ENCODE assay signal across 28 cellular contexts in genomic region chr1:82503805-82504204, GRCh38.
DNase-seq lines count a peak whose midpoint lies in the region; ATAC-seq and TF ChIP-seq lines count a peak whose summit lies in the region.
"Had no signal": no experiment of that assay in that cellular context is flagged by ENCODE, and none has a peak within 500 bp of the region (broad histone marks: within the 10 kb centered on the region; RNA-seq: fewer than 3 reads in every experiment).

No MANE protein-coding gene starts in this region.

- no peaks in the 10 kb centered on the region for H3K27me3 Mint-ChIP-seq in chondrocyte (ENCODE audit: low read depth)

- CTCF ChIA-PET in A673 (lab: Charles Lee) (no interaction called here), SK-N-SH (lab: Yijun Ruan, JAX) (interaction anchor here (0.7 kb wide), 1 partner anchor 422 kb away, joined by 3 read pairs; no protein-coding TSS in a partner anchor)

- no peak for TF ChIP-seq EP300 in SK-N-SH (IDR thresholded peaks at IDR 0.05; ENCODE audit: borderline replicate concordance in 1 of 2, low read depth in 1 of 2, low read length in 1 of 2)

- H3K4me2 ChIP-seq in SK-N-SH, result no peak overlapping the region
- H3K4me2 ChIP-seq: A549, GM23338 had no signal

- no peaks in the 10 kb centered on the region for H4K20me1 ChIP-seq in SK-N-SH (ENCODE audit: insufficient read depth)

- H2AFZ ChIP-seq in SK-N-SH (ENCODE audit: low read depth), result no peak overlapping the region
- H2AFZ ChIP-seq: GM23338 had no signal

- no peaks in the 10 kb centered on the region for H3F3A ChIP-seq in SK-N-SH (replicated peaks; ENCODE audit: insufficient read depth)

- no peak overlapping the region for H3K9ac ChIP-seq in SK-N-SH

- no peaks in the 10 kb centered on the region for H3K9me2 ChIP-seq in SK-N-SH

- H3K4me1 ChIP-seq in A673 (ENCODE audit: insufficient read depth, low read length, poor library complexity, severe bottlenecking), result no peaks in the 10 kb centered on the region
- no peaks in the 10 kb centered on the region for H3K4me1 ChIP-seq in SK-N-SH (ENCODE audit: control insufficient read depth in 1 of 2, insufficient read depth in 2 of 2, low read depth in 1 of 2, low read length in 1 of 2)
- H3K4me1 ChIP-seq: A549, spleen, testis, vagina had no signal

- H3K36me3 Mint-ChIP-seq in chondrocyte (ENCODE audit: low read depth), result no peaks in the 10 kb centered on the region
- H3K36me3 Mint-ChIP-seq: naive thymus-derived CD8-positive, alpha-beta T cell had no signal

- peaks cover 31% of the 10 kb centered on the region for H3K4me1 Mint-ChIP-seq in chondrocyte (ENCODE audit: low read depth)
- H3K4me1 Mint-ChIP-seq: GM23338; naive thymus-derived CD8-positive, alpha-beta T cell had no signal

- no peak for TF ChIP-seq RAD21 in SK-N-SH (IDR thresholded peaks at IDR 0.05; ENCODE audit: low read length)

- H3K4me3 Mint-ChIP-seq in chondrocyte (ENCODE audit: unreplicated experiment), result no peak overlapping the region
- H3K4me3 Mint-ChIP-seq: activated CD8-positive, alpha-beta T cell treated with anti-CD3 and anti-CD28 coated beads for 36 hours; GM23338; naive thymus-derived CD8-positive, alpha-beta T cell had no signal

- POLR2A ChIA-PET in A673 (lab: Charles Lee; ENCODE audit: low non-redundant PET), result no interaction called here
- POLR2A ChIA-PET in SK-N-SH (lab: Yijun Ruan, JAX), result no interaction called here

- no TSS peak for BruUV-seq in A673 (replicated peaks; lab: Mats Ljungman, UMichigan)

- no peak for ATAC-seq in GM19463 (IDR thresholded peaks at IDR 0.05; ENCODE audit: unreplicated experiment)
- ATAC-seq: A549; activated CD8-positive, alpha-beta T cell treated with anti-CD3 and anti-CD28 coated beads for 36 hours; GM23338; left lobe of liver; naive thymus-derived CD8-positive, alpha-beta T cell had no signal

- peak overlapping the region; percentile 2 for H3K27ac Mint-ChIP-seq in chondrocyte (ENCODE audit: unreplicated experiment)
- H3K27ac Mint-ChIP-seq: activated CD8-positive, alpha-beta T cell treated with anti-CD3 and anti-CD28 coated beads for 36 hours; GM23338; naive thymus-derived CD8-positive, alpha-beta T cell had no signal

- H3K27me3 ChIP-seq in A673 (replicated peaks; ENCODE audit: insufficient read depth, low read depth, low read length, poor library complexity) (no peaks in the 10 kb centered on the region), SK-N-SH (ENCODE audit: insufficient read depth) (no peaks in the 10 kb centered on the region)
- H3K27me3 ChIP-seq: spleen, testis, vagina had no signal

- intact Hi-C loops in A673 (cut with micrococcal nuclease; ENCODE audit: unreplicated experiment), result no loop called here

- H3K4me3 ChIP-seq in A673 (ENCODE audit: low read depth, low read length, poor library complexity, severe bottlenecking), result no peak overlapping the region
- no peak overlapping the region for H3K4me3 ChIP-seq in SK-N-SH (ENCODE audit: low read depth in 2 of 2, low read length in 1 of 2)
- H3K4me3 ChIP-seq: A549, GM23338, spleen, testis, vagina had no signal

- no peaks in the 10 kb centered on the region for H3K79me2 ChIP-seq in SK-N-SH (ENCODE audit: insufficient read depth)

- no peaks in the 10 kb centered on the region for H3K36me3 ChIP-seq in A673 (ENCODE audit: insufficient read depth, low read length, poor library complexity, severe bottlenecking)
- no peaks in the 10 kb centered on the region for H3K36me3 ChIP-seq in SK-N-SH (replicated peaks in 1 of 2; ENCODE audit: control insufficient read depth in 1 of 2, insufficient read depth in 2 of 2, low read length in 1 of 2)
- H3K36me3 ChIP-seq: spleen, vagina had no signal

- no peak overlapping the region for H3K27ac ChIP-seq in A673 (ENCODE audit: low read depth, low read length, poor library complexity, severe bottlenecking)
- no peak overlapping the region for H3K27ac ChIP-seq in SK-N-SH (ENCODE audit: low read depth in 2 of 2, low read length in 1 of 2)
- H3K27ac ChIP-seq: A549, spleen, testis, vagina had no signal

- peaks cover 6% of the 10 kb centered on the region for H3K9me3 Mint-ChIP-seq in chondrocyte (ENCODE audit: low read depth)
- H3K9me3 Mint-ChIP-seq: activated CD8-positive, alpha-beta T cell treated with anti-CD3 and anti-CD28 coated beads for 36 hours; GM23338 had no signal

- WGBS in SK-N-SH (ENCODE audit: low lambda C conversion rate), result 35% methylated on average over 1 of the region's 1 CpG

- DNase-seq in A673 (ENCODE audit: low spot score) (peak; percentile 24), RPMI7951 (ENCODE audit: low read depth) (peak; percentile 2), chondrocyte (ENCODE audit: low spot score) (no peak), foreskin melanocyte (peak; percentile 60), SK-N-SH (no peak), NCI-H510A (lab: John Stamatoyannopoulos, UW) (no peak)
- no peak for DNase-seq in activated effector memory CD4-positive, alpha-beta T cell treated with Interleukin-2 at 50 U/mL for 16 hours
- DNase-seq: activated CD8-positive, alpha-beta T cell treated with anti-CD3 and anti-CD28 coated beads for 36 hours; activated effector memory CD4-positive, alpha-beta T cell treated with anti-CD3 and anti-CD28 coated beads, Interleukin-2, amount 50 U/mL, for 16 hours; dermis blood vessel endothelial cell; DMS79; GF-D8; MM.1S; naive thymus-derived CD8-positive, alpha-beta T cell; NCI-H1417; NCI-H2107; NCI-H69; retina; spleen; stimulated activated CD4-positive, alpha-beta T cell treated with anti-CD3 and anti-CD28 coated beads, Interleukin-4, amount 100 ng/mL, for 24 hours; stimulated activated naive CD4-positive, alpha-beta T cell; SW 1271; testis had no signal

- TF ChIP-seq CTCF in A673 (conservative IDR thresholded peaks at IDR 0.05; ENCODE audit: low read depth, low read length), result no peak
- TF ChIP-seq CTCF in chondrocyte (IDR thresholded peaks at IDR 0.05), result no peak
- TF ChIP-seq CTCF in SK-N-SH (IDR thresholded peaks at IDR 0.05), result no peak

- H3K9me3 ChIP-seq in A673 (ENCODE audit: low read depth, low read length, poor library complexity, severe bottlenecking) (no peaks in the 10 kb centered on the region), SK-N-SH (no peaks in the 10 kb centered on the region)
- H3K9me3 ChIP-seq: A549, spleen, testis, vagina had no signal

TF ChIP-seq in SK-N-SH, 30 proteins besides CTCF, POLR2A, EP300 and RAD21:
- TF ChIP-seq USF2 (IDR thresholded peaks at IDR 0.05; ENCODE audit: borderline replicate concordance, low read depth, low read length) (no peak), EZH2phosphoT487 (IDR thresholded peaks at IDR 0.05; ENCODE audit: borderline replicate concordance, low read depth) (no peak), RXRA (IDR thresholded peaks at IDR 0.05; ENCODE audit: borderline replicate concordance, low read depth) (no peak), SMC3 (IDR thresholded peaks at IDR 0.05; ENCODE audit: low read depth, low read length) (no peak), POLR2AphosphoS5 (IDR thresholded peaks at IDR 0.05; ENCODE audit: low read depth, low read length) (no peak), IRF3 (IDR thresholded peaks at IDR 0.05; ENCODE audit: low read depth, low read length) (no peak), FOXM1 (IDR thresholded peaks at IDR 0.05; ENCODE audit: low read depth) (no peak), NFIC (IDR thresholded peaks at IDR 0.05; ENCODE audit: borderline replicate concordance) (no peak), MAX (IDR thresholded peaks at IDR 0.05; ENCODE audit: low read depth) (no peak), MXI1 (IDR thresholded peaks at IDR 0.05; ENCODE audit: low read depth, low read length) (no peak)

Comparison
In these comparisons a context has a peak if more than half of its experiments do, and no peak if none do; other contexts are left out.
1. DNase-seq: peak in A673 (single experiment), RPMI7951 (single experiment) and foreskin melanocyte (single experiment); none in chondrocyte (single experiment), activated effector memory CD4-positive, alpha-beta T cell treated with Interleukin-2 at 50 U/mL for 16 hours (single experiment), SK-N-SH (single experiment) and NCI-H510A (single experiment).